In genomic region chr1:163331116-163331515, GRCh38 we compare ENCODE assay signal across 24 cellular contexts.
"Had no signal": no experiment of that assay in that cellular context is flagged by ENCODE, and none has a peak within 500 bp of the region (broad histone marks: within the 10 kb centered on the region; RNA-seq: fewer than 3 reads in every experiment).

No MANE protein-coding gene starts in this region.

- H3K4me3 ChIP-seq: pancreas, prostate gland, right lobe of liver, sigmoid colon, stomach, thoracic aorta, thyroid gland, tibial nerve, upper lobe of left lung, vagina had no signal

- H3K27ac ChIP-seq: neutrophil, pancreas, prostate gland, right lobe of liver, sigmoid colon, stomach, thoracic aorta, thyroid gland, tibial nerve, upper lobe of left lung, vagina had no signal

- DNase-seq: naive thymus-derived CD8-positive, alpha-beta T cell; nephron progenitor cell; nucleus accumbens; pancreas; right cardiac atrium; right lobe of liver; sigmoid colon; small intestine; stimulated activated CD4-positive, alpha-beta T cell treated with anti-CD3 and anti-CD28 coated beads, Interleukin-15, amount 100 ng/mL, for 24 hours; stimulated activated CD4-positive, alpha-beta T cell treated with anti-CD3 and anti-CD28 coated beads, Interleukin-2, amount 100 ng/mL, for 24 hours; stimulated activated CD4-positive, alpha-beta T cell treated with anti-CD3 and anti-CD28 coated beads, Interleukin-2, amount 100 ng/mL, for 48 hours; stimulated activated CD4-positive, alpha-beta T cell treated with anti-CD3 and anti-CD28 coated beads, Interleukin-4, amount 100 ng/mL, for 24 hours; stimulated activated naive B cell treated with anti-CD40 and anti-IgM and Interleukin-4, amounts not matched to agents 10 μg/mL and 1 μg/mL and 100 μg/mL, for 72 hours; stimulated activated naive CD4-positive, alpha-beta T cell treated with Interleukin-2 at 50 U/mL for 16 hours; stomach; thyroid gland; trophoblast cell; upper lobe of left lung had no signal

- H3K9me3 ChIP-seq: neutrophil, pancreas, prostate gland, right lobe of liver, sigmoid colon, thoracic aorta, thyroid gland, vagina had no signal

- FAIRE-seq: pancreas, small intestine, urothelium cell line had no signal

- H3K4me1 ChIP-seq: pancreas, prostate gland, right lobe of liver, sigmoid colon, stomach, thyroid gland, tibial nerve, upper lobe of left lung, vagina had no signal

- H3K36me3 ChIP-seq: pancreas, prostate gland, right lobe of liver, sigmoid colon, stomach, thoracic aorta, thyroid gland, upper lobe of left lung, vagina had no signal
